In genomic region chr6:128455959-128456358, GRCh38 we compare ENCODE assay signal across 18 cellular contexts.
A peak's percentile ranks its signal among the peaks of the same experiment; 100 is the strongest.
DNase-seq lines count a peak whose midpoint lies in the region; ATAC-seq, FAIRE-seq and TF ChIP-seq lines count a peak whose summit lies in the region.
"Had no signal": no experiment of that assay in that cellular context is flagged by ENCODE, and none has a peak within 500 bp of the region (broad histone marks: within the 10 kb centered on the region; RNA-seq: fewer than 3 reads in every experiment).

No MANE protein-coding gene starts in this region.

- H2AK9ac ChIP-seq in IMR-90 (replicated peaks; ENCODE audit: low read depth, low read length, poor library complexity) = no peak overlapping the region

- H3F3A ChIP-seq in GM23248 (ENCODE audit: insufficient read depth) = no peaks in the 10 kb centered on the region

- no peak overlapping the region for H4K5ac ChIP-seq in IMR-90 (ENCODE audit: low read depth, low read length)
- no peak overlapping the region for H4K5ac ChIP-seq in H1 (ENCODE audit: insufficient read length, low read depth, low read length)

- H3K4me2 ChIP-seq in GM23248 (ENCODE audit: unreplicated experiment) (no peak overlapping the region), IMR-90 (ENCODE audit: low read depth, low read length) (no peak overlapping the region), H1 (ENCODE audit: insufficient read depth in 1 of 2, low read depth in 2 of 2, low read length in 2 of 2) (no peak overlapping the region)

- POLR2A ChIA-PET in IMR-90 (lab: Charles Lee; ENCODE audit: unreplicated experiment) = no interaction called here
- POLR2A ChIA-PET in H1 (lab: Charles Lee; ENCODE audit: partially characterized antibody) = no interaction called here

- H3K9me3 Mint-ChIP-seq in mesothelial cell of epicardium = peaks cover 5% of the 10 kb centered on the region
- H3K9me3 Mint-ChIP-seq: CD4-positive, CD25-positive, alpha-beta regulatory T cell; CD8-positive, alpha-beta memory T cell; H9 had no signal

- DNase-seq in GM23248 (peak; percentile 1), IMR-90 (peak; percentile 7), H1 (ENCODE audit: low read depth in 1 of 2, low spot score in 2 of 2) (no peak), mesothelial cell of epicardium (ENCODE audit: low spot score in 2 of 2, unreplicated experiment in 2 of 2) (no peak), HuH-7 (ENCODE audit: low spot score) (no peak)
- DNase-seq in activated naive CD4-positive, alpha-beta T cell (lab: John Stamatoyannopoulos, UW) = no peak
- DNase-seq: BE2C; C1 segment of cervical spinal cord; Caco-2; CD4-positive, CD25-positive, alpha-beta regulatory T cell; CD8-positive, alpha-beta memory T cell; GOT3; H9 had no signal

- no peaks in the 10 kb centered on the region for H3K23me2 ChIP-seq in H1 (ENCODE audit: low read depth, low read length)

- H3K4me1 ChIP-seq in GM23248 (ENCODE audit: insufficient read depth) = no peaks in the 10 kb centered on the region
- no peaks in the 10 kb centered on the region; the same call in 1 of the 2 replicates for H3K4me1 ChIP-seq in IMR-90 (ENCODE audit: control insufficient read depth, insufficient read depth, low read length)
- no peaks in the 10 kb centered on the region for H3K4me1 ChIP-seq in H1 (replicated peaks in 1 of 4; ENCODE audit: control insufficient read depth in 3 of 4, insufficient read depth in 4 of 4, low read length in 3 of 4)
- H3K4me1 ChIP-seq: BE2C had no signal

- H3K23ac ChIP-seq in IMR-90 (ENCODE audit: low read depth, low read length) (no peak overlapping the region), H1 (ENCODE audit: insufficient read length) (no peak overlapping the region)

- no peak overlapping the region for H3K14ac ChIP-seq in IMR-90 (replicated peaks; ENCODE audit: low read depth, low read length)
- no peak overlapping the region for H3K14ac ChIP-seq in H1 (ENCODE audit: insufficient read length)

- 94 to 98% methylated on average over 3 of the region's 3 CpGs for WGBS in GM23248 (ENCODE audit: low coverage in 1 of 2, low lambda C conversion rate in 2 of 2, missing lambda C conversion rate in 2 of 2), 2 experiments
- WGBS in IMR-90 (ENCODE audit: extremely low coverage in 2 of 2, insufficient read length in 1 of 2), 2 experiments = no CpG with 5 or more reads among the region's 3 CpGs
- 88% methylated on average over 3 of the region's 3 CpGs; no CpG with 5 or more reads in 1 of the 2 experiments for WGBS in H1 (ENCODE audit: extremely low coverage in 1 of 2, insufficient coverage in 1 of 2, insufficient read length in 1 of 2, insufficient replicate concordance in 2 of 2, low coverage in 1 of 2, low lambda C conversion rate in 2 of 2, missing lambda C conversion rate in 1 of 2), 2 experiments

- peaks cover 76% of the 10 kb centered on the region for H3K79me2 ChIP-seq in GM23248 (ENCODE audit: insufficient read depth)
- peaks cover 0 to 42% of the 10 kb centered on the region in 2 experiments; a peak in 2 of 4 replicates for H3K79me2 ChIP-seq in H1 (ENCODE audit: control insufficient read depth in 1 of 2, insufficient read depth in 2 of 2, low read length in 2 of 2)

- H3K36me3 ChIP-seq in GM23248 (ENCODE audit: low read depth) (no peaks in the 10 kb centered on the region), IMR-90 (ENCODE audit: control insufficient read depth, insufficient read depth, low read length) (no peaks in the 10 kb centered on the region), H1 (ENCODE audit: control insufficient read depth in 2 of 4, insufficient read depth in 4 of 4, low read length in 3 of 4) (no peaks in the 10 kb centered on the region)
- H3K36me3 ChIP-seq: BE2C had no signal

- in situ Hi-C loops in GM23248 (cut with MboI) (no loop called here), IMR-90 (cut with MboI; ENCODE audit: low sequenced_read_pairs) (no loop called here)

- peaks cover 6% of the 10 kb centered on the region for H3K36me3 Mint-ChIP-seq in mesothelial cell of epicardium
- H3K36me3 Mint-ChIP-seq: CD4-positive, CD25-positive, alpha-beta regulatory T cell; CD8-positive, alpha-beta memory T cell had no signal

- H4K20me1 ChIP-seq in GM23248 (ENCODE audit: insufficient read depth) (no peaks in the 10 kb centered on the region; the same call in 1 of the 2 replicates), IMR-90 (ENCODE audit: insufficient read depth, low read length) (peaks cover 19% of the 10 kb centered on the region; the same call in 1 of the 2 replicates), H1 (replicated peaks in 1 of 2; ENCODE audit: control insufficient read depth in 1 of 2, insufficient read depth in 2 of 2, low read length in 2 of 2) (no peaks in the 10 kb centered on the region)

- no peaks in the 10 kb centered on the region for H3K9me2 ChIP-seq in GM23248 (ENCODE audit: insufficient read depth)

- H3K4me1 Mint-ChIP-seq in mesothelial cell of epicardium = peaks cover 11% of the 10 kb centered on the region
- H3K4me1 Mint-ChIP-seq: CD4-positive, CD25-positive, alpha-beta regulatory T cell; CD8-positive, alpha-beta memory T cell had no signal

- H2AK5ac ChIP-seq in IMR-90 (ENCODE audit: low read depth, low read length) = no peak overlapping the region
- no peak overlapping the region for H2AK5ac ChIP-seq in H1 (ENCODE audit: low read depth, low read length)

- H3K79me1 ChIP-seq in IMR-90 (ENCODE audit: low read depth in 1 of 2, low read length in 2 of 2) (peaks cover 36 to 67% of the 10 kb centered on the region in 2 experiments; a peak in 3 of 4 replicates), H1 (ENCODE audit: low read depth, low read length) (peaks cover 2% of the 10 kb centered on the region; the same call in 1 of the 2 replicates)

- TF ChIP-seq CTCF in IMR-90 (conservative IDR thresholded peaks at IDR 0.05; ENCODE audit: low read depth, low read length) (no peak), H1 (IDR thresholded peaks at IDR 0.05; ENCODE audit: control extremely low read depth in 1 of 3, insufficient read depth in 1 of 3, low read depth in 1 of 3, low read length in 3 of 3) (no peak), mesothelial cell of epicardium (IDR thresholded peaks at IDR 0.05; ENCODE audit: unreplicated experiment) (no peak)

- intact Hi-C loops in IMR-90 (cut with micrococcal nuclease) = no loop called here

- no TSS peak for BruUV-seq in IMR-90 (replicated peaks; lab: Mats Ljungman, UMichigan)

- no peaks in the 10 kb centered on the region for H3K9me3 ChIP-seq in GM23248 (ENCODE audit: low read depth)
- H3K9me3 ChIP-seq in IMR-90 (ENCODE audit: control insufficient read depth, insufficient read depth, low read length) = no peaks in the 10 kb centered on the region
- no peaks in the 10 kb centered on the region for H3K9me3 ChIP-seq in H1 (ENCODE audit: insufficient read depth in 2 of 2, low read depth in 1 of 2, low read length in 1 of 2)
- H3K9me3 ChIP-seq: BE2C, Caco-2 had no signal

- H2BK20ac ChIP-seq in IMR-90 (ENCODE audit: low read depth, low read length) (no peak overlapping the region), H1 (ENCODE audit: low read length) (no peak overlapping the region)

- no peak for ATAC-seq in IMR-90 (ENCODE audit: low read depth)
- ATAC-seq: K562 had no signal

- CTCF ChIA-PET in IMR-90 (lab: Yijun Ruan, JAX) = no interaction called here
- CTCF ChIA-PET in H1 (lab: Charles Lee; ENCODE audit: partially characterized antibody) = interaction anchor here (0.9 kb wide), 1 partner anchor 61 kb away, joined by 3 read pairs; no protein-coding TSS in a partner anchor

- H3K27ac Mint-ChIP-seq in mesothelial cell of epicardium = peak overlapping the region; percentile 43
- H3K27ac Mint-ChIP-seq: CD4-positive, CD25-positive, alpha-beta regulatory T cell; CD8-positive, alpha-beta memory T cell; H9 had no signal

- dilution Hi-C loops in IMR-90 (cut with HindIII; ENCODE audit: low sequenced_read_pairs, unreplicated experiment) = no loop called here

- H4K91ac ChIP-seq in IMR-90 (ENCODE audit: insufficient read depth, low read depth, low read length) = no peak overlapping the region
- H4K91ac ChIP-seq in H1 (replicated peaks; ENCODE audit: insufficient read length, low read length) = no peak overlapping the region

- TF ChIP-seq EP300 in H1 (IDR thresholded peaks at IDR 0.05; ENCODE audit: borderline replicate concordance in 1 of 2, low read depth in 2 of 2, low read length in 2 of 2) = no peak

- H2AFZ ChIP-seq in GM23248 (no peak overlapping the region), IMR-90 (replicated peaks; ENCODE audit: low read length, poor library complexity) (no peak overlapping the region), H1 (ENCODE audit: low read length) (no peak overlapping the region)

- H2BK120ac ChIP-seq in IMR-90 (ENCODE audit: low read depth, low read length) (no peak overlapping the region), H1 (replicated peaks; ENCODE audit: low read depth, low read length) (no peak overlapping the region)

- TF ChIP-seq RAD21 in IMR-90 (IDR thresholded peaks at IDR 0.05; ENCODE audit: low read length) = no peak
- TF ChIP-seq RAD21 in H1 (IDR thresholded peaks at IDR 0.05 in 1 of 2, conservative IDR thresholded peaks at IDR 0.05 in 1 of 2; ENCODE audit: low read depth in 2 of 2, low read length in 2 of 2) = no peak

- H3K4ac ChIP-seq in IMR-90 (ENCODE audit: low read depth, low read length) (no peak overlapping the region), H1 (replicated peaks; ENCODE audit: insufficient read length, low read depth, low read length) (no peak overlapping the region)

- H3K4me3 ChIP-seq in GM23248 (no peak overlapping the region), IMR-90 (ENCODE audit: insufficient read depth, low read depth, low read length) (no peak overlapping the region), H1 (ENCODE audit: extremely low read depth in 1 of 4, insufficient read depth in 2 of 4, low read depth in 3 of 4, low read length in 4 of 4) (no peak overlapping the region)
- H3K4me3 ChIP-seq: K562 had no signal

- no peak overlapping the region for H2BK15ac ChIP-seq in IMR-90 (ENCODE audit: low read depth, low read length)
- H2BK15ac ChIP-seq in H1 (ENCODE audit: low read length) = no peak overlapping the region

- no peak overlapping the region for H2BK12ac ChIP-seq in H1 (ENCODE audit: low read depth, low read length)

- H3K27me3 Mint-ChIP-seq in mesothelial cell of epicardium (ENCODE audit: low read depth) = no peaks in the 10 kb centered on the region

- H3K56ac ChIP-seq in IMR-90 (ENCODE audit: extremely low read depth, insufficient read depth, low read length) = no peak overlapping the region
- H3K56ac ChIP-seq in H1 (replicated peaks; ENCODE audit: insufficient read length, low read depth, low read length) = no peak overlapping the region

- H3K27me3 ChIP-seq in GM23248 (replicated peaks; ENCODE audit: insufficient read depth) (no peaks in the 10 kb centered on the region), IMR-90 (ENCODE audit: control insufficient read depth, insufficient read depth, low read length) (no peaks in the 10 kb centered on the region), H1 (replicated peaks in 1 of 4; ENCODE audit: control insufficient read depth in 3 of 4, extremely low read depth in 1 of 4, insufficient read depth in 3 of 4, low read length in 3 of 4) (no peaks in the 10 kb centered on the region)
- H3K27me3 ChIP-seq: BE2C had no signal

- H3K4me3 Mint-ChIP-seq in mesothelial cell of epicardium = no peak overlapping the region
- H3K4me3 Mint-ChIP-seq: CD4-positive, CD25-positive, alpha-beta regulatory T cell; CD8-positive, alpha-beta memory T cell; H9 had no signal

- H3K9me1 ChIP-seq in IMR-90 (ENCODE audit: insufficient read depth, low read length) = 0 out of 2 replicates have a peak, but pooled peaks cover 2% of the 10 kb centered on the region

- H3K18ac ChIP-seq in IMR-90 (ENCODE audit: low read depth, low read length) = no peak overlapping the region
- no peak overlapping the region for H3K18ac ChIP-seq in H1 (ENCODE audit: extremely low read depth, low read length)

- H3K9ac ChIP-seq in GM23248 (no peak overlapping the region), IMR-90 (ENCODE audit: low read depth, low read length) (no peak overlapping the region), H1 (replicated peaks in 1 of 4; ENCODE audit: extremely low read depth in 1 of 4, low read depth in 3 of 4, low read length in 3 of 4) (no peak overlapping the region)

- H2BK5ac ChIP-seq in IMR-90 (ENCODE audit: low read depth, low read length, poor library complexity, severe bottlenecking) = no peak overlapping the region
- no peak overlapping the region for H2BK5ac ChIP-seq in H1 (ENCODE audit: low read depth, low read length)

- H3K27ac ChIP-seq in GM23248 (no peak overlapping the region), IMR-90 (ENCODE audit: insufficient read depth, low read length) (no peak overlapping the region), H1 (ENCODE audit: low read depth, low read length) (no peak overlapping the region)

- FAIRE-seq in H1 (lab: Jason Lieb, UNC) = no peak
- FAIRE-seq: D721Med, G401.6, GM12892, GM18507, K562 had no signal

- H4K8ac ChIP-seq in IMR-90 (ENCODE audit: low read depth in 2 of 2, low read length in 2 of 2) = no peak overlapping the region
- no peak overlapping the region for H4K8ac ChIP-seq in H1 (ENCODE audit: extremely low read depth, insufficient read depth, low read length)

- TF ChIP-seq POLR2A in IMR-90 (IDR thresholded peaks at IDR 0.05; ENCODE audit: low read depth, low read length) (no peak), H1 (IDR thresholded peaks at IDR 0.05; ENCODE audit: control extremely low read depth in 1 of 2, low read depth in 2 of 2, low read length in 2 of 2) (no peak)

Comparison
In these comparisons a context has a peak if more than half of its experiments do, and no peak if none do; other contexts are left out.
1. DNase-seq: peak in GM23248 (single experiment) and IMR-90 (single experiment); none in H1 (0 of 2), mesothelial cell of epicardium (0 of 2), activated naive CD4-positive, alpha-beta T cell (0 of 4) and HuH-7 (single experiment).